ENCODE assay signal across 13 cellular contexts in genomic region chr4:177667687-177668086, GRCh38.
DNase-seq lines count a peak whose midpoint lies in the region; ATAC-seq, FAIRE-seq and TF ChIP-seq lines count a peak whose summit lies in the region.
"Had no signal": no experiment of that assay in that cellular context is flagged by ENCODE, and none has a peak within 500 bp of the region (broad histone marks: within the 10 kb centered on the region; RNA-seq: fewer than 3 reads in every experiment).

No MANE protein-coding gene starts in this region.

- no peak for TF ChIP-seq POLR2A in GM12891 (IDR thresholded peaks at IDR 0.05; ENCODE audit: low read depth, low read length)

- H3K27ac ChIP-seq in left ventricle myocardium inferior (replicated peaks) (no peak overlapping the region), colonic mucosa (no peak overlapping the region)
- H3K27ac ChIP-seq: adrenal gland, HL-60 had no signal

- H3K4me3 Mint-ChIP-seq in mesothelial cell of epicardium: no peak overlapping the region
- no peak overlapping the region for H3K4me3 Mint-ChIP-seq in immature natural killer cell

- no peak for FAIRE-seq in GM12891 (lab: Jason Lieb, UNC)

- H3K9me3 ChIP-seq in left ventricle myocardium inferior (replicated peaks) (peaks cover 3% of the 10 kb centered on the region), colonic mucosa (no peaks in the 10 kb centered on the region)
- H3K9me3 ChIP-seq: adrenal gland had no signal

- no peak for ATAC-seq in left cardiac atrium

- H3K27me3 Mint-ChIP-seq in mesothelial cell of epicardium (ENCODE audit: low read depth) (no peaks in the 10 kb centered on the region), immature natural killer cell (ENCODE audit: low read depth in 3 of 3) (no peaks in the 10 kb centered on the region)

- no peaks in the 10 kb centered on the region for H3K4me1 ChIP-seq in left ventricle myocardium inferior
- H3K4me1 ChIP-seq in colonic mucosa: no peaks in the 10 kb centered on the region
- H3K4me1 ChIP-seq: adrenal gland had no signal

- H3K27me3 ChIP-seq in left ventricle myocardium inferior (ENCODE audit: low read depth) (no peaks in the 10 kb centered on the region), colonic mucosa (no peaks in the 10 kb centered on the region)
- H3K27me3 ChIP-seq: adrenal gland had no signal

- no peaks in the 10 kb centered on the region for H3K36me3 ChIP-seq in left ventricle myocardium inferior
- H3K36me3 ChIP-seq in colonic mucosa: no peaks in the 10 kb centered on the region
- H3K36me3 ChIP-seq: adrenal gland had no signal

- intact Hi-C loops in left ventricle myocardium inferior (cut with micrococcal nuclease): no loop called here
- intact Hi-C loops in left cardiac atrium (cut with DNase I): no loop called here
- intact Hi-C loops in colonic mucosa (cut with DNase I): no loop called here

- H3K4me1 Mint-ChIP-seq in mesothelial cell of epicardium (no peaks in the 10 kb centered on the region), immature natural killer cell (no peaks in the 10 kb centered on the region)

- H3K4me3 ChIP-seq in left ventricle myocardium inferior (no peak overlapping the region), colonic mucosa (no peak overlapping the region)
- H3K4me3 ChIP-seq: adrenal gland had no signal

- no peaks in the 10 kb centered on the region for H3K36me3 Mint-ChIP-seq in mesothelial cell of epicardium
- no peaks in the 10 kb centered on the region for H3K36me3 Mint-ChIP-seq in immature natural killer cell

- H3K9ac ChIP-seq in colonic mucosa (ENCODE audit: low read depth in 2 of 2, low read length in 2 of 2): no peak overlapping the region

- TF ChIP-seq CTCF in left ventricle myocardium inferior (IDR thresholded peaks at IDR 0.05; ENCODE audit: borderline replicate concordance) (peak; percentile 54), colonic mucosa (IDR thresholded peaks at IDR 0.05) (peak; percentile 35), mesothelial cell of epicardium (IDR thresholded peaks at IDR 0.05; ENCODE audit: unreplicated experiment) (no peak)

- H3K27ac Mint-ChIP-seq in mesothelial cell of epicardium: no peak overlapping the region
- no peak overlapping the region for H3K27ac Mint-ChIP-seq in immature natural killer cell

- DNase-seq in left ventricle myocardium inferior (no peak), left cardiac atrium (no peak), OCI-M1 (lab: John Stamatoyannopoulos, UW) (peak; percentile 27), colonic mucosa (no peak), NAMALWA (ENCODE audit: low spot score) (no peak), mesothelial cell of epicardium (ENCODE audit: low spot score in 2 of 2, unreplicated experiment in 2 of 2) (no peak), immature natural killer cell (no peak), GM12891 (ENCODE audit: insufficient read length, low spot score) (no peak)
- DNase-seq: activated T-cell treated with anti-CD3 and anti-CD28 coated beads for 4 hours, adrenal gland, MV-4-11, NCI-H2227 treated with DMSO at 0.1 percent for 48 hours had no signal

- H3K9me3 Mint-ChIP-seq in mesothelial cell of epicardium (peaks cover 14% of the 10 kb centered on the region), immature natural killer cell (peaks cover 3 to 19% (median 7%) of the 10 kb centered on the region in 6 donors)

TF ChIP-seq in GM12891, 5 proteins besides CTCF, POLR2A, EP300 and RAD21:
- TF ChIP-seq POU2F2 (IDR thresholded peaks at IDR 0.05; ENCODE audit: low read depth, low read length) (no peak), SPI1 (IDR thresholded peaks at IDR 0.05; ENCODE audit: low read depth, low read length) (no peak), PAX5 (IDR thresholded peaks at IDR 0.05; ENCODE audit: insufficient read depth, low read length, severe bottlenecking) (no peak), POLR2AphosphoS5 (IDR thresholded peaks at IDR 0.05; ENCODE audit: low read depth, low read length) (no peak), TAF1 (IDR thresholded peaks at IDR 0.05; ENCODE audit: low read depth, low read length) (no peak)
